In the genomic region with DNA sequence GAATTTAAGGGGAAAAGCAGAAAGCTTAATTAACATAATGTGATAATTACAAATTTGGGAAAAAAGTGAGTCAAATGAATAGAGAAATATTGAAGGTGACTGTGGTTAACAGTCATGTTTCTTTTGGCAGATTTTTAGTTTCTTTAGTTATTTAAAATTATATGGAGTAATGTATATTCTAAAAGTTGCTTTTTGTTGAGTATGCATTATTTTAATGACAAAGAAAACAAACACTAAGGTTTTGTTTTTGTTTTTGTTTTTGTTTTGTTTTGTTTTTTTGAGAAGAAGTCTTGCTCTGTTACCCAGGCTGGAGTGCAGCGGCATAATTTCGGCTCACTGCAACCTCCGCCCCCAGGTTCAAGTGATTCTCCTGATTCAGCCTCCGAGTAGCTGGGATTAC, we compare ENCODE assay signal across 2 cellular contexts.
TF ChIP-seq lines count a peak whose summit lies in the region.

No MANE protein-coding gene starts in this region.

TF ChIP-seq in A549, 52 proteins besides CTCF, POLR2A, EP300 and RAD21:
- TF ChIP-seq ZNF302 (CRISPR knock-in tag; IDR thresholded peaks at IDR 0.05): no peak
- TF ChIP-seq MAFK (IDR thresholded peaks at IDR 0.05; ENCODE audit: partially characterized antibody): peak; percentile 49

TF ChIP-seq in IMR-90, 13 proteins besides CTCF, POLR2A, EP300 and RAD21:
- no peak for TF ChIP-seq SMC3 (IDR thresholded peaks at IDR 0.05; ENCODE audit: low read depth, low read length)
- peak; percentile 45 for TF ChIP-seq MAFK (IDR thresholded peaks at IDR 0.05; ENCODE audit: low read depth, low read length)
- TF ChIP-seq NFE2L2 (IDR thresholded peaks at IDR 0.05; ENCODE audit: low read depth, low read length): no peak
- no peak for TF ChIP-seq MAZ (IDR thresholded peaks at IDR 0.05; ENCODE audit: borderline replicate concordance, low read depth, low read length)
- no peak for TF ChIP-seq CHD1 (IDR thresholded peaks at IDR 0.05; ENCODE audit: low read depth, low read length)
- TF ChIP-seq, protein P1, sequence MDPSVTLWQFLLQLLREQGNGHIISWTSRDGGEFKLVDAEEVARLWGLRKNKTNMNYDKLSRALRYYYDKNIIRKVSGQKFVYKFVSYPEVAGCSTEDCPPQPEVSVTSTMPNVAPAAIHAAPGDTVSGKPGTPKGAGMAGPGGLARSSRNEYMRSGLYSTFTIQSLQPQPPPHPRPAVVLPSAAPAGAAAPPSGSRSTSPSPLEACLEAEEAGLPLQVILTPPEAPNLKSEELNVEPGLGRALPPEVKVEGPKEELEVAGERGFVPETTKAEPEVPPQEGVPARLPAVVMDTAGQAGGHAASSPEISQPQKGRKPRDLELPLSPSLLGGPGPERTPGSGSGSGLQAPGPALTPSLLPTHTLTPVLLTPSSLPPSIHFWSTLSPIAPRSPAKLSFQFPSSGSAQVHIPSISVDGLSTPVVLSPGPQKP (IDR thresholded peaks at IDR 0.05; ENCODE audit: borderline replicate concordance, low read depth, low read length): no peak
- TF ChIP-seq MXI1 (IDR thresholded peaks at IDR 0.05; ENCODE audit: borderline replicate concordance, low read depth, low read length): no peak
- no peak for TF ChIP-seq RFX5 (IDR thresholded peaks at IDR 0.05; ENCODE audit: low read depth, low read length)
